In the genomic region with DNA sequence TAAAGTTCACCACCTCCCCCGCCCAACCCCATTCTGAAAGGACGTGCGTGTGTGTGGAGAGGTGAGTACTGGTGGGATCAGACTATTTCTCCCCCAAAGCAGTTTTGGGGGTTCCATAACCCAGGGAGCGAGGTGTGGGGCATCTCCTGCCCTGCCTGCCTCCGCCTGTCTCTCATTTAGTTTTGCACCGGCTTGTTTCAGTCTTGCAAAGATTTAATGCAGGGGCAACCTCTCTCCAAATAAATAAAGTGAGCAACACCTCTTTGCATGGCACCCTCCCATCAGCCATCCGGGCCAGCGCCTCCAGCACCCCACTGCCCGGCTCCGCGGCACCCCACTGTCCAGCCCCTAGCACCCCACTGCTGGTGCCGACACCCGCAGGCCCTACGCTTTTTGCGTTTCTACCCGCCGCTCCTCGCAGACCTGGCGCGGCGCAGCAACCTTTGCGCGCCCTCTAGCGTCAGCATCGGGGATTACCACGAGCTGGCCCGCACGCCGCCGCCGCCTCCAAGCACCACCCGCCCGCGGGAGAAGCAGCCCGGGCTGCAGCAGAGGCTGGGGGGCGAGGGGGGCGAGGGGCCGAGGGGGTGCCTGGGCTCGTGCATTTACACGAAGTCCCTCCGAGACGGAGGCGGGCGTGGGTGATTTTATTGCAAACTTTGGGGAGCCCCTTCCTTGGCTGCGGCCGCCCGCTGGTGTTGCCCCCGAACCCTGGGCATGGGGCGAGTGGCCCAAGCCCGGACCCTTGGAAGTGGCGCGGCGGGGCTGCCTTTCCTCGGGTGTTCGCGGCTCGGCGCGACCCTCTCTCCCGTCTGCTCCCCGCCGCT, we compare ENCODE assay signal across 1 cellular context.
TF ChIP-seq lines count a peak whose summit lies in the region.

No MANE protein-coding gene starts in this region.

TF ChIP-seq in HepG2, 621 proteins besides CTCF, POLR2A, EP300 and RAD21 (continued from another document):
- TF ChIP-seq PLSCR1 (CRISPR knock-in tag; IDR thresholded peaks at IDR 0.05; ENCODE audit: borderline replicate concordance) (no peak), ZNF354B (CRISPR knock-in tag; IDR thresholded peaks at IDR 0.05) (no peak), CBFB (CRISPR knock-in tag; IDR thresholded peaks at IDR 0.05) (no peak), ZBTB42 (CRISPR knock-in tag; IDR thresholded peaks at IDR 0.05) (no peak)
- TF ChIP-seq, protein P1, sequence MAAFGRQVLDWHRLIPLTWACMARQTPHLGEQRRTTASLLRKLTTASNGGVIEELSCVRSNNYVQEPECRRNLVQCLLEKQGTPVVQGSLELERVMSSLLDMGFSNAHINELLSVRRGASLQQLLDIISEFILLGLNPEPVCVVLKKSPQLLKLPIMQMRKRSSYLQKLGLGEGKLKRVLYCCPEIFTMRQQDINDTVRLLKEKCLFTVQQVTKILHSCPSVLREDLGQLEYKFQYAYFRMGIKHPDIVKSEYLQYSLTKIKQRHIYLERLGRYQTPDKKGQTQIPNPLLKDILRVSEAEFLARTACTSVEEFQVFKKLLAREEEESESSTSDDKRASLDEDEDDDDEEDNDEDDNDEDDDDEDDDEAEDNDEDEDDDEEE (CRISPR knock-in tag; IDR thresholded peaks at IDR 0.05): 0 out of 2 replicates have a peak, but pooled peaks have one; percentile 33
